ENCODE assay signal across 20 cellular contexts in genomic region chr11:38718049-38718448, GRCh38.
DNase-seq lines count a peak whose midpoint lies in the region; ATAC-seq, FAIRE-seq and TF ChIP-seq lines count a peak whose summit lies in the region.
"Had no signal": no experiment of that assay in that cellular context is flagged by ENCODE, and none has a peak within 500 bp of the region (broad histone marks: within the 10 kb centered on the region; RNA-seq: fewer than 3 reads in every experiment).

No MANE protein-coding gene starts in this region.

- POLR2A ChIA-PET in K562 (lab: Yijun Ruan, JAX), result no interaction called here

- no peak overlapping the region for H3K9ac ChIP-seq in DND-41 (ENCODE audit: low read depth, low read length)
- H3K9ac ChIP-seq in K562 (ENCODE audit: insufficient read depth in 1 of 2, low read depth in 2 of 2, low read length in 2 of 2), result no peak overlapping the region

- intact Hi-C loops in K562 (cut with micrococcal nuclease), result no loop called here

- no peak for FAIRE-seq in K562 (lab: Jason Lieb, UNC)

- H3K4me1 ChIP-seq in DND-41 (ENCODE audit: insufficient read depth, low read length) (no peaks in the 10 kb centered on the region), K562 (replicated peaks in 1 of 2; ENCODE audit: control insufficient read depth in 2 of 2, insufficient read depth in 2 of 2, low read length in 2 of 2) (no peaks in the 10 kb centered on the region; a peak in 1 of 5 replicates), mesodermal cell (ENCODE audit: control insufficient read depth, insufficient read depth, low read length, poor library complexity, severe bottlenecking) (peaks cover 5% of the 10 kb centered on the region)
- H3K4me1 ChIP-seq in effector memory CD4-positive, alpha-beta T cell (ENCODE audit: control insufficient read depth, insufficient read depth, low read length, poor library complexity, severe bottlenecking), result no peaks in the 10 kb centered on the region
- H3K4me1 ChIP-seq: right atrium auricular region, suprapubic skin had no signal

- TF ChIP-seq CTCF in DND-41 (IDR thresholded peaks at IDR 0.05; ENCODE audit: borderline replicate concordance, extremely low read depth, low read length, poor library complexity, severe bottlenecking) (no peak), K562 (IDR thresholded peaks at IDR 0.05 in 2 of 3, conservative IDR thresholded peaks at IDR 0.05 in 1 of 3; ENCODE audit: insufficient read depth in 2 of 3, low read depth in 1 of 3, low read length in 3 of 3) (no peak), brain microvascular endothelial cell (IDR thresholded peaks at IDR 0.05; ENCODE audit: low read depth, low read length, missing control alignments) (no peak)

- TF ChIP-seq EP300 in K562 (IDR thresholded peaks at IDR 0.05; ENCODE audit: low read length), result no peak

- no peaks in the 10 kb centered on the region for H3K27me3 ChIP-seq in DND-41 (ENCODE audit: insufficient read depth, low read length, poor library complexity)
- no peaks in the 10 kb centered on the region for H3K27me3 ChIP-seq in K562 (ENCODE audit: control insufficient read depth in 2 of 2, insufficient read depth in 2 of 2, low read length in 2 of 2)
- H3K27me3 ChIP-seq in brain microvascular endothelial cell (replicated peaks), result no peaks in the 10 kb centered on the region
- no peaks in the 10 kb centered on the region for H3K27me3 ChIP-seq in effector memory CD4-positive, alpha-beta T cell (replicated peaks; ENCODE audit: control insufficient read depth, insufficient read depth, low read length, poor library complexity, severe bottlenecking)
- H3K27me3 ChIP-seq: esophagus muscularis mucosa, right atrium auricular region, suprapubic skin had no signal

- H3K79me2 ChIP-seq in DND-41 (ENCODE audit: insufficient read depth, low read length) (no peaks in the 10 kb centered on the region), K562 (ENCODE audit: control insufficient read depth, insufficient read depth, low read length) (no peaks in the 10 kb centered on the region)

- WGBS in K562 (ENCODE audit: insufficient coverage, low coverage, missing lambda C conversion rate), result 3% methylated on average over 2 of the region's 2 CpGs
- WGBS in mesodermal cell (ENCODE audit: insufficient coverage in 2 of 2), 2 experiments, result 46 to 60% methylated on average over 1 of the region's 2 CpGs

- no peak for TF ChIP-seq POLR2A in K562 (conservative IDR thresholded peaks at IDR 0.05)

- no peaks in the 10 kb centered on the region for H4K20me1 ChIP-seq in DND-41 (ENCODE audit: insufficient read depth, low read length)
- H4K20me1 ChIP-seq in K562 (replicated peaks; ENCODE audit: control insufficient read depth, insufficient read depth, low read length), result no peaks in the 10 kb centered on the region

- CTCF ChIA-PET in K562 (lab: Yijun Ruan, JAX; ENCODE audit: low intra/inter-chr PET ratio), result no interaction called here

- no peaks in the 10 kb centered on the region for H3K36me3 ChIP-seq in DND-41 (ENCODE audit: insufficient read depth, low read length)
- H3K36me3 ChIP-seq in K562 (ENCODE audit: control insufficient read depth, insufficient read depth, low read length), result no peaks in the 10 kb centered on the region
- no peaks in the 10 kb centered on the region for H3K36me3 ChIP-seq in mesodermal cell (ENCODE audit: control insufficient read depth, insufficient read depth, low read length)
- no peaks in the 10 kb centered on the region for H3K36me3 ChIP-seq in brain microvascular endothelial cell (replicated peaks)
- no peaks in the 10 kb centered on the region for H3K36me3 ChIP-seq in effector memory CD4-positive, alpha-beta T cell (ENCODE audit: control insufficient read depth, insufficient read depth, low read length)
- H3K36me3 ChIP-seq: esophagus muscularis mucosa, right atrium auricular region, suprapubic skin had no signal

- in situ Hi-C loops in K562 (cut with MboI) (no loop called here), brain microvascular endothelial cell (cut with HindIII; ENCODE audit: low pct_ligation_motif_present, low sequenced_read_pairs) (no loop called here)

- H3K9me3 ChIP-seq in DND-41 (ENCODE audit: insufficient read depth, low read length, severe bottlenecking) (no peaks in the 10 kb centered on the region), K562 (replicated peaks; ENCODE audit: control insufficient read depth, insufficient read depth, low read depth, low read length) (no peaks in the 10 kb centered on the region), mesodermal cell (ENCODE audit: control insufficient read depth, low read length) (no peaks in the 10 kb centered on the region)
- no peaks in the 10 kb centered on the region for H3K9me3 ChIP-seq in effector memory CD4-positive, alpha-beta T cell (ENCODE audit: control insufficient read depth, low read length)
- H3K9me3 ChIP-seq: esophagus muscularis mucosa, right atrium auricular region, suprapubic skin had no signal

- H3K27ac ChIP-seq in DND-41 (ENCODE audit: low read length) (no peak overlapping the region), K562 (ENCODE audit: extremely low read depth, low read depth, low read length) (peak overlapping the region; percentile 40; the same call in 1 of the 3 replicates), mesodermal cell (ENCODE audit: low read depth, low read length, severe bottlenecking) (peak overlapping the region; percentile 54), brain microvascular endothelial cell (no peak overlapping the region)
- H3K27ac ChIP-seq in effector memory CD4-positive, alpha-beta T cell (ENCODE audit: insufficient read depth, low read length, poor library complexity, severe bottlenecking), result no peak overlapping the region
- H3K27ac ChIP-seq: esophagus muscularis mucosa, right atrium auricular region, suprapubic skin had no signal

- H2AFZ ChIP-seq in DND-41 (ENCODE audit: low read depth, low read length) (peak overlapping the region; percentile 26; the same call in 1 of the 2 replicates), K562 (ENCODE audit: low read depth, low read length) (peak overlapping the region; percentile 60)

- H3K4me3 ChIP-seq in DND-41 (ENCODE audit: low read depth in 1 of 2, low read length in 2 of 2) (no peak overlapping the region), K562 (no peak overlapping the region), mesodermal cell (ENCODE audit: extremely low read depth, insufficient read depth, low read length, poor library complexity, severe bottlenecking) (no peak overlapping the region), brain microvascular endothelial cell (ENCODE audit: low read depth, low read length) (no peak overlapping the region)
- H3K4me3 ChIP-seq in effector memory CD4-positive, alpha-beta T cell (ENCODE audit: insufficient read depth, low read depth, low read length, poor library complexity, severe bottlenecking), result no peak overlapping the region
- H3K4me3 ChIP-seq: esophagus muscularis mucosa, right atrium auricular region, suprapubic skin had no signal

- BruUV-seq in K562 (replicated peaks; lab: Mats Ljungman, UMichigan), result no TSS peak

- H3K9me1 ChIP-seq in K562 (ENCODE audit: control insufficient read depth, insufficient read depth, low read length), result no peaks in the 10 kb centered on the region

- DNase-seq in DND-41 (no peak), M059J (ENCODE audit: low read depth) (peak; percentile 80), K562 (ENCODE audit: extremely low read depth in 1 of 4, low spot score in 3 of 4) (peak in 1 of 4 experiments; percentile 11), brain microvascular endothelial cell (no peak)
- DNase-seq in activated CD8-positive, alpha-beta memory T cell treated with anti-CD3 and anti-CD28 coated beads, Interleukin-2, amount 50 U/mL, for 48 hours, result no peak
- no peak for DNase-seq in effector memory CD4-positive, alpha-beta T cell
- DNase-seq: activated CD4-positive, alpha-beta T cell treated with anti-CD3 and anti-CD28 coated beads, Interleukin-2, amount 10 ng/mL, durations not matched to agents 24 days and 14 days; activated effector memory CD4-positive, alpha-beta T cell treated with Interleukin-2 at 50 U/mL for 16 hours; caudate nucleus; glutamatergic neuron; GOT3; MM.1S; NCI-H1694 treated with DMSO at 0.1 percent for 48 hours; NCI-H510A had no signal

- no peak for TF ChIP-seq RAD21 in K562 (CRISPR knock-in tag; conservative IDR thresholded peaks at IDR 0.05 in 1 of 2, IDR thresholded peaks at IDR 0.05 in 1 of 2)

- H3K4me2 ChIP-seq in DND-41 (ENCODE audit: insufficient read depth, low read length), result no peak overlapping the region
- H3K4me2 ChIP-seq in K562 (ENCODE audit: insufficient read depth, low read length), result no peak overlapping the region

- ATAC-seq in DND-41 (ENCODE audit: insufficient read depth, low read depth) (no peak), K562 (peak; percentile 81), GM21360 (IDR thresholded peaks at IDR 0.05; ENCODE audit: unreplicated experiment) (no peak)
- ATAC-seq: Right ventricle myocardium inferior had no signal

TF ChIP-seq in K562, 482 proteins besides CTCF, POLR2A, EP300 and RAD21 (continues in another document):
- TF ChIP-seq ELK3 (CRISPR knock-in tag; IDR thresholded peaks at IDR 0.05), result no peak
- TF ChIP-seq FIP1L1 (IDR thresholded peaks at IDR 0.05; ENCODE audit: low read depth, low read length, poor library complexity, severe bottlenecking), result no peak
- TF ChIP-seq ZBTB2 (IDR thresholded peaks at IDR 0.05), result no peak
- no peak for TF ChIP-seq ZNF23 (CRISPR knock-in tag; IDR thresholded peaks at IDR 0.05)
- no peak for TF ChIP-seq ZBTB17 (CRISPR knock-in tag; IDR thresholded peaks at IDR 0.05)
- no peak for TF ChIP-seq NCOA6 (IDR thresholded peaks at IDR 0.05)
- no peak for TF ChIP-seq CBX1 (IDR thresholded peaks at IDR 0.05; ENCODE audit: low read depth)
- TF ChIP-seq KLF10 (CRISPR knock-in tag; IDR thresholded peaks at IDR 0.05), result no peak

Comparison
In these comparisons a context has a peak if more than half of its experiments do, and no peak if none do; other contexts are left out.
1. H3K27ac ChIP-seq: peak in K562 (single experiment) and mesodermal cell (single experiment); none in DND-41 (single experiment), brain microvascular endothelial cell (single experiment) and effector memory CD4-positive, alpha-beta T cell (single experiment).